In genomic region chr1:112674986-112675727, GRCh38 we compare ENCODE assay signal across 1 cellular context.
TF ChIP-seq lines count a peak whose summit lies in the region.

No MANE protein-coding gene starts in this region.

TF ChIP-seq in K562, 482 proteins besides CTCF, POLR2A, EP300 and RAD21 (continues in another document):
- TF ChIP-seq SREBF1 (IDR thresholded peaks at IDR 0.05; ENCODE audit: borderline replicate concordance, low read depth, low read length) (no peak), STAT6 (CRISPR knock-in tag; IDR thresholded peaks at IDR 0.05) (peak; percentile 69; the same call in 1 of the 2 replicates), AFF4 (CRISPR knock-in tag; IDR thresholded peaks at IDR 0.05) (peak; percentile 48; the same call in 1 of the 2 replicates), ZNF316 (IDR thresholded peaks at IDR 0.05) (no peak), MAX (CRISPR knock-in tag; IDR thresholded peaks at IDR 0.05) (peak; percentile 27; the same call in 1 of the 2 replicates), SRSF3 (IDR thresholded peaks at IDR 0.05; ENCODE audit: insufficient read depth, low read length) (no peak), TARDBP (IDR thresholded peaks at IDR 0.05) (peak; percentile 55), UBTF (IDR thresholded peaks at IDR 0.05; ENCODE audit: borderline replicate concordance in 1 of 2, low read depth in 2 of 2, low read length in 2 of 2) (peak; percentile 68 to 70; a peak in 3 of 4 replicates), ZNF146 (CRISPR knock-in tag; IDR thresholded peaks at IDR 0.05; ENCODE audit: unreplicated experiment) (no peak), RUNX1 (IDR thresholded peaks at IDR 0.05; ENCODE audit: low read depth) (no peak), ZKSCAN1 (IDR thresholded peaks at IDR 0.05; ENCODE audit: low read depth, low read length) (no peak), ILF3 (IDR thresholded peaks at IDR 0.05; ENCODE audit: borderline replicate concordance) (peak; percentile 77), ZNF395 (CRISPR knock-in tag; IDR thresholded peaks at IDR 0.05) (peak; percentile 70; the same call in 1 of the 2 replicates), ELF4 (CRISPR knock-in tag; IDR thresholded peaks at IDR 0.05) (no peak), ELK1 (CRISPR knock-in tag; IDR thresholded peaks at IDR 0.05) (0 out of 2 replicates have a peak, but pooled peaks have one; percentile 27), HOMEZ (CRISPR knock-in tag; IDR thresholded peaks at IDR 0.05) (no peak), FUS (optimal IDR thresholded peaks at IDR 0.05; ENCODE audit: low read depth, low read length) (peak; percentile 96), ZBTB9 (CRISPR knock-in tag; IDR thresholded peaks at IDR 0.05) (peak; percentile 42; the same call in 1 of the 2 replicates), KAT7 (CRISPR knock-in tag; IDR thresholded peaks at IDR 0.05; ENCODE audit: borderline replicate concordance) (no peak), TFE3 (CRISPR knock-in tag; IDR thresholded peaks at IDR 0.05) (no peak), ARID4B (CRISPR knock-in tag; IDR thresholded peaks at IDR 0.05) (peak; percentile 91), FOXP1 (CRISPR knock-in tag; IDR thresholded peaks at IDR 0.05) (peak; percentile 14; the same call in 1 of the 2 replicates), ZNF280B (CRISPR knock-in tag; IDR thresholded peaks at IDR 0.05) (no peak), MECOM (CRISPR knock-in tag; IDR thresholded peaks at IDR 0.05) (no peak), ZNF24 (IDR thresholded peaks at IDR 0.05) (no peak), SRSF1 (IDR thresholded peaks at IDR 0.05; ENCODE audit: low read depth, low read length) (0 out of 2 replicates have a peak, but pooled peaks have one; percentile 26)
